Comparison of ENCODE assay signal across 13 cellular contexts in genomic region chr2:10344105-10345066, GRCh38. TPM values are rescaled to one million over a fixed set of nuclear protein-coding genes. Genes with fewer than 3 reads are reported as not detected.
A peak's percentile ranks its signal among the peaks of the same experiment; 100 is the strongest.
DNase-seq lines count a peak whose midpoint lies in the region; ATAC-seq and TF ChIP-seq lines count a peak whose summit lies in the region.
"Had no signal": no experiment of that assay in that cellular context is flagged by ENCODE, and none has a peak within 500 bp of the region (broad histone marks: within the 10 kb centered on the region; RNA-seq: fewer than 3 reads in every experiment).

No MANE protein-coding gene starts in this region.

- no peaks in the 10 kb centered on the region for H3K9me2 ChIP-seq in hepatocyte (replicated peaks; ENCODE audit: insufficient read depth)

- no peak overlapping the region for H3K27ac ChIP-seq in hepatocyte

- 61% methylated on average over 19 of the region's 19 CpGs for whole genome bisulfite sequencing in hepatocyte (ENCODE audit: low lambda C conversion rate, missing lambda C conversion rate)

- ATAC-seq in T-helper 17 cell (no peak), GM19328 (IDR thresholded peaks at IDR 0.05; ENCODE audit: unreplicated experiment) (no peak), GM21529 (IDR thresholded peaks at IDR 0.05; ENCODE audit: unreplicated experiment) (no peak), HG03025 (IDR thresholded peaks at IDR 0.05; ENCODE audit: low FRiP score, unreplicated experiment) (no peak)

- H3K27me3 Mint-ChIP-seq in T-helper 17 cell = no peaks in the 10 kb centered on the region

- no peaks in the 10 kb centered on the region for H3K27me3 ChIP-seq in BE2C
- H3K27me3 ChIP-seq in hepatocyte = no peaks in the 10 kb centered on the region

- H3K4me2 ChIP-seq in hepatocyte = peak overlapping the region; percentile 8

- DNase-seq in BE2C (peak; percentile 88), HFF-Myc (ENCODE audit: extremely low read depth, low read depth) (peak; percentile 45), T-helper 17 cell (no peak), hepatocyte (ENCODE audit: low spot score) (no peak), SIG-M5 treated with dmso at 0.1 percent for 504 hours (lab: John Stamatoyannopoulos, UW; ENCODE audit: unreplicated experiment) (no peak)
- DNase-seq: activated T-cell treated with anti-CD3 and anti-CD28 coated beads, Interleukin-2, amount 50 U/mL, for 48 hours; DND-41; nucleus accumbens; stimulated activated CD4-positive, alpha-beta T cell treated with anti-CD3 and anti-CD28 coated beads, Interleukin-4, amount 100 ng/mL, for 24 hours had no signal

- H3K9me3 ChIP-seq in BE2C (no peaks in the 10 kb centered on the region), T-helper 17 cell (ENCODE audit: control insufficient read depth, low read length, poor library complexity, severe bottlenecking) (no peaks in the 10 kb centered on the region), hepatocyte (ENCODE audit: low read depth) (no peaks in the 10 kb centered on the region)

- H3K4me3 ChIP-seq in BE2C (ENCODE audit: low read depth, low read length) = peak overlapping the region; percentile 16
- no peak overlapping the region for H3K4me3 ChIP-seq in HFF-Myc (replicated peaks; ENCODE audit: low read depth, low read length)
- no peak overlapping the region for H3K4me3 ChIP-seq in hepatocyte

- peak; percentile 9; the same call in 1 of the 2 replicates for TF ChIP-seq CTCF in BE2C (IDR thresholded peaks at IDR 0.05; ENCODE audit: low read depth, low read length)
- TF ChIP-seq CTCF in HFF-Myc (IDR thresholded peaks at IDR 0.05; ENCODE audit: low read depth, low read length, missing control alignments) = no peak
- TF ChIP-seq CTCF in hepatocyte (IDR thresholded peaks at IDR 0.05; ENCODE audit: poor library complexity) = no peak

- H2AFZ ChIP-seq in hepatocyte = no peak overlapping the region

- peak overlapping the region; percentile 94 for H3K27ac Mint-ChIP-seq in T-helper 17 cell
- H3K27ac Mint-ChIP-seq: T-helper 1 cell treated with Interleukin-12 subunit alpha and Interleukin-12 subunit beta and Interleukin-4 antibody, amounts not matched to agents 30 μg/mL and 1 μg/mL, for 36 hours had no signal

- H3K4me1 ChIP-seq in BE2C (peaks cover 28% of the 10 kb centered on the region), hepatocyte (ENCODE audit: insufficient read depth) (peaks cover 4% of the 10 kb centered on the region)

- H4K20me1 ChIP-seq in hepatocyte (ENCODE audit: insufficient read depth, poor library complexity, severe bottlenecking) = peaks cover 3% of the 10 kb centered on the region

- H3K4me1 Mint-ChIP-seq in T-helper 17 cell = peaks cover 48% of the 10 kb centered on the region

- peaks cover 4% of the 10 kb centered on the region for H3K36me3 Mint-ChIP-seq in T-helper 17 cell (ENCODE audit: low read depth)

- peak overlapping the region; percentile 72 for H3K4me3 Mint-ChIP-seq in T-helper 17 cell
- H3K4me3 Mint-ChIP-seq: T-helper 1 cell treated with Interleukin-12 subunit alpha and Interleukin-12 subunit beta and Interleukin-4 antibody, amounts not matched to agents 30 μg/mL and 1 μg/mL, for 36 hours had no signal

- H3K36me3 ChIP-seq in BE2C = no peaks in the 10 kb centered on the region
- H3K36me3 ChIP-seq in hepatocyte (replicated peaks; ENCODE audit: insufficient read depth, low read depth) = no peaks in the 10 kb centered on the region

- peaks cover 62% of the 10 kb centered on the region for H3K79me2 ChIP-seq in hepatocyte

RNA-seq across cellular contexts. Expression of gene HPCAL1, which starts 41.7 kb away (rescaled TPM):
- polyA plus RNA-seq in BE2C (2012; ENCODE audit: insufficient read depth, insufficient read length, low read depth) = 102 TPM
- total RNA-seq in T-helper 17 cell (10 to 100 TPM; 44.2 TPM), hepatocyte (13.8 and 22.5 TPM in 2 replicates)
- polyA plus RNA-seq in hepatocyte = 37.4 and 39.1 TPM in 2 replicates

Comparison
In these comparisons a context has a peak if more than half of its experiments do, and no peak if none do; other contexts are left out.
1. DNase-seq: peak in BE2C (single experiment) and HFF-Myc (single experiment); none in T-helper 17 cell (0 of 3), hepatocyte (single experiment) and SIG-M5 treated with dmso at 0.1 percent for 504 hours (single experiment).